Comparison of ENCODE assay signal across 6 cellular contexts in genomic region chr19:1237027-1237659, GRCh38. TPM values are rescaled to one million over a fixed set of nuclear protein-coding genes. Genes with fewer than 3 reads are reported as not detected.
DNase-seq lines count a peak whose midpoint lies in the region; ATAC-seq and TF ChIP-seq lines count a peak whose summit lies in the region.

No MANE protein-coding gene starts in this region.

- peak overlapping the region; percentile 80 for H3K9ac ChIP-seq in mesenchymal stem cell (ENCODE audit: low read length)

- H3K4me3 ChIP-seq in CD8-positive, alpha-beta T cell (ENCODE audit: low read depth, low read length): peak overlapping the region; percentile 23
- peak overlapping the region; percentile 78 to 81 for H3K4me3 ChIP-seq in mesenchymal stem cell (ENCODE audit: insufficient read depth in 1 of 2, low read depth in 1 of 2, low read length in 2 of 2)
- H3K4me3 ChIP-seq in naive thymus-derived CD4-positive, alpha-beta T cell (ENCODE audit: low read length): no peak overlapping the region

- POLR2A ChIA-PET in CD8-positive, alpha-beta T cell (lab: Charles Lee): no interaction called here
- POLR2A ChIA-PET in activated B cell treated with CpG ODN at 0.5 μM for 24 hours (lab: Charles Lee): no interaction called here
- POLR2A ChIA-PET in naive thymus-derived CD4-positive, alpha-beta T cell (lab: Charles Lee): no interaction called here

- TF ChIP-seq CTCF in CD8-positive, alpha-beta T cell (IDR thresholded peaks at IDR 0.05): no peak
- TF ChIP-seq CTCF in activated B cell treated with CpG ODN at 0.5 μM for 24 hours (IDR thresholded peaks at IDR 0.05): no peak

- peaks cover 6% of the 10 kb centered on the region for H3K27me3 Mint-ChIP-seq in CD8-positive, alpha-beta T cell (ENCODE audit: low read depth)
- H3K27me3 Mint-ChIP-seq in activated B cell treated with CpG ODN at 0.5 μM for 24 hours: peaks cover 7% of the 10 kb centered on the region
- H3K27me3 Mint-ChIP-seq in naive thymus-derived CD4-positive, alpha-beta T cell: peaks cover 4 to 22% (median 9%) of the 10 kb centered on the region in 5 donors

- H3K79me1 ChIP-seq in mesenchymal stem cell (replicated peaks; ENCODE audit: low read length, poor library complexity, severe bottlenecking): peaks cover 30% of the 10 kb centered on the region

- H2BK12ac ChIP-seq in mesenchymal stem cell (ENCODE audit: low read length in 2 of 2): peak overlapping the region; percentile 24 to 83

- peaks cover 29% of the 10 kb centered on the region for H3K4me1 ChIP-seq in CD8-positive, alpha-beta T cell (ENCODE audit: insufficient read depth, low read length)
- peaks cover 49% of the 10 kb centered on the region for H3K4me1 ChIP-seq in mesenchymal stem cell (ENCODE audit: control insufficient read depth, insufficient read depth, low read depth, low read length)
- H3K4me1 ChIP-seq in naive thymus-derived CD4-positive, alpha-beta T cell (ENCODE audit: control insufficient read depth in 2 of 2, insufficient read depth in 2 of 2, low read length in 2 of 2): peaks cover 11 to 17% of the 10 kb centered on the region in 2 donors

- no peaks in the 10 kb centered on the region for H3K36me3 ChIP-seq in CD8-positive, alpha-beta T cell (ENCODE audit: insufficient read depth, low read length)
- peaks cover 16 to 39% of the 10 kb centered on the region in 2 experiments for H3K36me3 ChIP-seq in mesenchymal stem cell (ENCODE audit: control insufficient read depth in 1 of 2, insufficient read depth in 2 of 2, low read depth in 1 of 2, low read length in 2 of 2)
- no peaks in the 10 kb centered on the region for H3K36me3 ChIP-seq in naive thymus-derived CD4-positive, alpha-beta T cell (ENCODE audit: control insufficient read depth in 2 of 3, insufficient read depth in 3 of 3, low read length in 3 of 3)

- H3K36me3 Mint-ChIP-seq in CD8-positive, alpha-beta T cell: peaks cover 2% of the 10 kb centered on the region
- H3K36me3 Mint-ChIP-seq in activated B cell treated with CpG ODN at 0.5 μM for 24 hours (ENCODE audit: low read depth): no peaks in the 10 kb centered on the region
- H3K36me3 Mint-ChIP-seq in naive thymus-derived CD4-positive, alpha-beta T cell: peaks cover 0 to 2% (median 0%) of the 10 kb centered on the region in 5 donors

- ATAC-seq in CD8-positive, alpha-beta T cell: no peak
- no peak for ATAC-seq in activated B cell treated with CpG ODN at 0.5 μM for 24 hours (ENCODE audit: low read depth)
- ATAC-seq in naive thymus-derived CD4-positive, alpha-beta T cell: no peak

- CTCF ChIA-PET in CD8-positive, alpha-beta T cell (lab: Charles Lee): no interaction called here
- CTCF ChIA-PET in activated B cell treated with CpG ODN at 0.5 μM for 24 hours (lab: Charles Lee): no interaction called here
- CTCF ChIA-PET in naive thymus-derived CD4-positive, alpha-beta T cell (lab: Charles Lee): no interaction called here

- peak overlapping the region; percentile 41 to 92 for H3K4ac ChIP-seq in mesenchymal stem cell (ENCODE audit: low read depth in 1 of 2, low read length in 2 of 2)

- H3K4me2 ChIP-seq in mesenchymal stem cell (ENCODE audit: low read length, poor library complexity, severe bottlenecking): peak overlapping the region; percentile 96

- H4K91ac ChIP-seq in mesenchymal stem cell (ENCODE audit: low read length): peak overlapping the region; percentile 85

- peak overlapping the region; percentile 18 for H3K4me3 Mint-ChIP-seq in CD8-positive, alpha-beta T cell
- peak overlapping the region; percentile 38 for H3K4me3 Mint-ChIP-seq in activated B cell treated with CpG ODN at 0.5 μM for 24 hours
- peak overlapping the region in 4 of 10 donors; percentile 27 to 67 (median 61) for H3K4me3 Mint-ChIP-seq in naive thymus-derived CD4-positive, alpha-beta T cell

- H3K14ac ChIP-seq in mesenchymal stem cell (ENCODE audit: low read length in 2 of 2): peak overlapping the region; percentile 15 to 90

- peak overlapping the region; percentile 72 for H2AFZ ChIP-seq in mesenchymal stem cell (ENCODE audit: low read depth, low read length)

- no peaks in the 10 kb centered on the region for H3K27me3 ChIP-seq in CD8-positive, alpha-beta T cell (ENCODE audit: insufficient read depth, low read length)
- no peaks in the 10 kb centered on the region for H3K27me3 ChIP-seq in mesenchymal stem cell (ENCODE audit: control insufficient read depth in 1 of 2, insufficient read depth in 1 of 2, low read length in 2 of 2)
- H3K27me3 ChIP-seq in naive thymus-derived CD4-positive, alpha-beta T cell (ENCODE audit: control insufficient read depth in 2 of 2, insufficient read depth in 2 of 2, low read length in 2 of 2): no peaks in the 10 kb centered on the region

- peaks cover 25% of the 10 kb centered on the region for H3K4me1 Mint-ChIP-seq in CD8-positive, alpha-beta T cell (ENCODE audit: low read depth)
- peaks cover 26% of the 10 kb centered on the region for H3K4me1 Mint-ChIP-seq in activated B cell treated with CpG ODN at 0.5 μM for 24 hours
- H3K4me1 Mint-ChIP-seq in naive thymus-derived CD4-positive, alpha-beta T cell: peaks cover 13 to 28% (median 21%) of the 10 kb centered on the region in 7 donors

- peak overlapping the region; percentile 50 for H4K8ac ChIP-seq in mesenchymal stem cell (ENCODE audit: low read length)

- under 1% methylated on average over 45 of the region's 60 CpGs for WGBS in mesenchymal stem cell

- H3K27ac Mint-ChIP-seq in CD8-positive, alpha-beta T cell: no peak overlapping the region
- H3K27ac Mint-ChIP-seq in activated B cell treated with CpG ODN at 0.5 μM for 24 hours: no peak overlapping the region
- no peak overlapping the region for H3K27ac Mint-ChIP-seq in naive thymus-derived CD4-positive, alpha-beta T cell

- H3K23ac ChIP-seq in mesenchymal stem cell (ENCODE audit: low read length in 2 of 2): peak overlapping the region in 1 of 2 experiments; percentile 90

- intact Hi-C loops in CD8-positive, alpha-beta T cell (cut with DNase I, micrococcal nuclease): no loop called here
- intact Hi-C loops in activated B cell treated with CpG ODN at 0.5 μM for 24 hours (cut with micrococcal nuclease): no loop called here
- intact Hi-C loops in naive thymus-derived CD4-positive, alpha-beta T cell (cut with micrococcal nuclease): no loop called here

- no peak for DNase-seq in CD8-positive, alpha-beta T cell
- DNase-seq in activated B cell treated with CpG ODN at 0.5 μM for 24 hours (no peak), mesenchymal stem cell (no peak), NCI-H2081 treated with DMSO at 0.1 percent for 48 hours (lab: John Stamatoyannopoulos, UW) (no peak), EL (no peak)
- no peak for DNase-seq in naive thymus-derived CD4-positive, alpha-beta T cell

- peak overlapping the region; percentile 24 for H2BK120ac ChIP-seq in mesenchymal stem cell (ENCODE audit: low read depth, low read length)

- peak overlapping the region; percentile 60 for H2BK15ac ChIP-seq in mesenchymal stem cell (ENCODE audit: low read depth, poor library complexity, severe bottlenecking)

- H3K27ac ChIP-seq in CD8-positive, alpha-beta T cell (ENCODE audit: low read depth, low read length): no peak overlapping the region
- H3K27ac ChIP-seq in mesenchymal stem cell (ENCODE audit: low read length, poor library complexity, severe bottlenecking): no peak overlapping the region
- H3K27ac ChIP-seq in naive thymus-derived CD4-positive, alpha-beta T cell (ENCODE audit: low read depth, low read length): no peak overlapping the region

- peak overlapping the region; percentile 45 to 97 for H3K18ac ChIP-seq in mesenchymal stem cell (ENCODE audit: low read depth in 1 of 2, low read length in 2 of 2)

- H2AK5ac ChIP-seq in mesenchymal stem cell (ENCODE audit: low read length, severe bottlenecking): no peak overlapping the region

- no peaks in the 10 kb centered on the region for H3K9me3 ChIP-seq in CD8-positive, alpha-beta T cell (ENCODE audit: low read length)
- no peaks in the 10 kb centered on the region for H3K9me3 ChIP-seq in mesenchymal stem cell (ENCODE audit: control insufficient read depth, low read length)
- no peaks in the 10 kb centered on the region for H3K9me3 ChIP-seq in naive thymus-derived CD4-positive, alpha-beta T cell (ENCODE audit: control insufficient read depth in 2 of 3, low read length in 3 of 3)

- no peaks in the 10 kb centered on the region for H3K9me3 Mint-ChIP-seq in CD8-positive, alpha-beta T cell
- no peaks in the 10 kb centered on the region for H3K9me3 Mint-ChIP-seq in activated B cell treated with CpG ODN at 0.5 μM for 24 hours
- peaks cover 0 to 3% (median 0%) of the 10 kb centered on the region in 11 donors for H3K9me3 Mint-ChIP-seq in naive thymus-derived CD4-positive, alpha-beta T cell

- H2BK5ac ChIP-seq in mesenchymal stem cell (ENCODE audit: low read depth, low read length, poor library complexity, severe bottlenecking): no peak overlapping the region

RNA-seq across cellular contexts. Expression of gene CBARP, which starts 0.7 kb away (rescaled TPM):
- under 1 TPM; 0.49 to 0.67 TPM for total RNA-seq in CD8-positive, alpha-beta T cell
- total RNA-seq in activated B cell treated with CpG ODN at 0.5 μM for 24 hours: 0.29 and 0.64 TPM in 2 replicates
- 8.1 TPM for polyA plus RNA-seq in mesenchymal stem cell (2013, experiment 1 of 2)
- 8.0 TPM for polyA plus RNA-seq in mesenchymal stem cell (2013, experiment 2 of 2)
- total RNA-seq in naive thymus-derived CD4-positive, alpha-beta T cell: under 1 TPM in 2 of 5 experiments, not detected in 3; 0.15 to 0.27 TPM
- polyA plus RNA-seq in naive thymus-derived CD4-positive, alpha-beta T cell: not detected

RNA-seq across cellular contexts. Expression of gene ATP5F1D, which starts 4.4 kb away (rescaled TPM):
- 10 to 100 TPM; 86.2 to 96.3 TPM for total RNA-seq in CD8-positive, alpha-beta T cell
- 172 and 185 TPM in 2 replicates for total RNA-seq in activated B cell treated with CpG ODN at 0.5 μM for 24 hours
- polyA plus RNA-seq in mesenchymal stem cell (2013, experiment 1 of 2): 121 TPM
- 127 TPM for polyA plus RNA-seq in mesenchymal stem cell (2013, experiment 2 of 2)
- total RNA-seq in naive thymus-derived CD4-positive, alpha-beta T cell: 100 to 1,000 TPM in 3 of 5 experiments, 10 to 100 TPM in 2; 90.6 to 178 (median 102) TPM
- polyA plus RNA-seq in naive thymus-derived CD4-positive, alpha-beta T cell: 100 to 1,000 TPM; 209 to 302 TPM

RNA-seq across cellular contexts. Expression of gene MIDN, which starts 11.2 kb away (rescaled TPM):
- total RNA-seq in CD8-positive, alpha-beta T cell: 100 to 1,000 TPM; 305 to 314 TPM
- 64.5 and 68.4 TPM in 2 replicates for total RNA-seq in activated B cell treated with CpG ODN at 0.5 μM for 24 hours
- polyA plus RNA-seq in mesenchymal stem cell (2013, experiment 1 of 2): 58.6 TPM
- 58.0 TPM for polyA plus RNA-seq in mesenchymal stem cell (2013, experiment 2 of 2)
- total RNA-seq in naive thymus-derived CD4-positive, alpha-beta T cell: 100 to 1,000 TPM in 2 of 5 experiments, 10 to 100 TPM in 3; 22.6 to 310 (median 78.1) TPM
- polyA plus RNA-seq in naive thymus-derived CD4-positive, alpha-beta T cell: 1 to 10 TPM; 1.4 to 3.6 TPM

RNA-seq across cellular contexts. Expression of gene STK11, which starts 31.6 kb away (rescaled TPM):
- total RNA-seq in CD8-positive, alpha-beta T cell: 10 to 100 TPM; 38.0 to 43.4 TPM
- 62.0 and 67.6 TPM in 2 replicates for total RNA-seq in activated B cell treated with CpG ODN at 0.5 μM for 24 hours
- 31.4 TPM for polyA plus RNA-seq in mesenchymal stem cell (2013, experiment 1 of 2)
- 31.8 TPM for polyA plus RNA-seq in mesenchymal stem cell (2013, experiment 2 of 2)
- 10 to 100 TPM; 67.7 to 91.3 (median 71.6) TPM for total RNA-seq in naive thymus-derived CD4-positive, alpha-beta T cell
- polyA plus RNA-seq in naive thymus-derived CD4-positive, alpha-beta T cell: 10 to 100 TPM; 13.9 to 28.9 TPM

RNA-seq across cellular contexts. Expression of gene CIRBP, which starts 32.0 kb away (rescaled TPM):
- 100 to 1,000 TPM; 689 to 695 TPM for total RNA-seq in CD8-positive, alpha-beta T cell
- 399 and 400 TPM in 2 replicates for total RNA-seq in activated B cell treated with CpG ODN at 0.5 μM for 24 hours
- polyA plus RNA-seq in mesenchymal stem cell (2013, experiment 1 of 2): 118 TPM
- 120 TPM for polyA plus RNA-seq in mesenchymal stem cell (2013, experiment 2 of 2)
- total RNA-seq in naive thymus-derived CD4-positive, alpha-beta T cell: 100 to 1,000 TPM; 237 to 629 (median 524) TPM
- 100 to 1,000 TPM; 233 to 247 TPM for polyA plus RNA-seq in naive thymus-derived CD4-positive, alpha-beta T cell
